In genomic region chr17:61517843-61518606, GRCh38 we compare ENCODE assay signal across 30 cellular contexts.
"Had no signal": no experiment of that assay in that cellular context is flagged by ENCODE, and none has a peak within 500 bp of the region (broad histone marks: within the 10 kb centered on the region; RNA-seq: fewer than 3 reads in every experiment).

No MANE protein-coding gene starts in this region.

- H3K36me3 ChIP-seq: breast epithelium, esophagus muscularis mucosa, heart right ventricle, pancreas, prostate gland, thyroid gland, upper lobe of right lung had no signal

- ATAC-seq: activated naive CD8-positive, alpha-beta T cell treated with anti-CD3 and anti-CD28 coated beads, Interleukin-2, amount 50 U/mL, for 24 hours; foreskin keratinocyte; heart right ventricle; left ventricle myocardium superior; naive thymus-derived CD4-positive, alpha-beta T cell; pancreas; sciatic nerve; stimulated activated effector memory CD8-positive, alpha-beta T cell treated with anti-CD3 and anti-CD28 coated beads, Interleukin-12 subunit alpha, Interleukin-12 subunit beta, amount 100 ng/mL, for 72 hours; stimulated activated naive CD8-positive, alpha-beta T cell treated with anti-CD3 and anti-CD28 coated beads, Interleukin-15, amount 100 ng/mL, for 72 hours; T-helper 17 cell; upper lobe of right lung had no signal

- H3K9me3 ChIP-seq: breast epithelium, esophagus muscularis mucosa, heart right ventricle, pancreas, prostate gland, thyroid gland, upper lobe of right lung had no signal

- H3K4me1 ChIP-seq: breast epithelium, esophagus muscularis mucosa, foreskin keratinocyte, heart right ventricle, pancreas, prostate gland, thyroid gland, upper lobe of right lung had no signal

- H3K27me3 ChIP-seq: breast epithelium, pancreas, upper lobe of right lung had no signal

- H3K27ac ChIP-seq: breast epithelium, esophagus muscularis mucosa, foreskin keratinocyte, heart right ventricle, pancreas, prostate gland, thyroid gland, upper lobe of right lung had no signal

- H3K4me3 ChIP-seq: breast epithelium, esophagus muscularis mucosa, heart right ventricle, pancreas, prostate gland, thyroid gland, upper lobe of right lung had no signal

- DNase-seq: activated CD4-positive, alpha-beta memory T cell treated with anti-CD3 and anti-CD28 coated beads for 36 hours; activated CD4-positive, alpha-beta T cell treated with anti-CD3 and anti-CD28 coated beads, Interleukin-2, amount 10 ng/mL, durations not matched to agents 24 days and 14 days; activated CD4-positive, CD25-positive, alpha-beta regulatory T cell treated with anti-CD3 and anti-CD28 coated beads, Interleukin-2, amount 50 U/mL, for 72 hours; activated CD8-positive, alpha-beta memory T cell treated with anti-CD3 and anti-CD28 coated beads, Interleukin-2, amount 50 U/mL, for 48 hours; activated gamma-delta T cell; activated naive CD8-positive, alpha-beta T cell treated with anti-CD3 and anti-CD28 coated beads, Interleukin-2, amount 50 U/mL, for 24 hours; activated T-cell treated with anti-CD3 and anti-CD28 coated beads, Interleukin-2, amount 50 U/mL, for 24 hours; amygdala; dermis blood vessel endothelial cell; effector CD4-positive, alpha-beta T cell; foreskin keratinocyte; heart right ventricle; left ventricle myocardium superior; midbrain; naive thymus-derived CD4-positive, alpha-beta T cell; pancreas; retina; small intestine; stimulated activated CD4-positive, alpha-beta T cell treated with anti-CD3 and anti-CD28 coated beads, Interleukin-4, amount 100 ng/mL, for 24 hours; stimulated activated naive CD8-positive, alpha-beta T cell treated with anti-CD3 and anti-CD28 coated beads, Interleukin-15, amount 100 ng/mL, for 72 hours; T-helper 17 cell; T1000; thyroid gland; upper lobe of right lung had no signal

- FAIRE-seq: colon, pancreas, small intestine had no signal
